Comparison of ENCODE assay signal across 2 cellular contexts in genomic region chr2:173165443-173166234, GRCh38.
TF ChIP-seq lines count a peak whose summit lies in the region.

No MANE protein-coding gene starts in this region.

TF ChIP-seq in IMR-90, 13 proteins besides CTCF, POLR2A, EP300 and RAD21:
- TF ChIP-seq ELK1 (IDR thresholded peaks at IDR 0.05; ENCODE audit: borderline replicate concordance, low read depth, low read length) (no peak), CHD1 (IDR thresholded peaks at IDR 0.05; ENCODE audit: low read depth, low read length) (no peak), FOS (IDR thresholded peaks at IDR 0.05; ENCODE audit: low read depth, low read length) (no peak), MAFK (IDR thresholded peaks at IDR 0.05; ENCODE audit: low read depth, low read length) (peak; percentile 58)

TF ChIP-seq in WTC11, 78 proteins besides CTCF, POLR2A, EP300 and RAD21:
- no peak for TF ChIP-seq E2F4 (CRISPR knock-in tag; IDR thresholded peaks at IDR 0.05; ENCODE audit: borderline replicate concordance, low read depth)
- TF ChIP-seq ZSCAN18 (CRISPR knock-in tag; IDR thresholded peaks at IDR 0.05), result no peak
- TF ChIP-seq ZNF121 (CRISPR knock-in tag; IDR thresholded peaks at IDR 0.05), result 0 out of 2 replicates have a peak, but pooled peaks have one; percentile 36
- TF ChIP-seq USF2 (CRISPR knock-in tag; IDR thresholded peaks at IDR 0.05), result no peak
